Comparison of ENCODE assay signal across 8 cellular contexts in genomic region chr13:38582133-38582532, GRCh38.
A peak's percentile ranks its signal among the peaks of the same experiment; 100 is the strongest.
DNase-seq lines count a peak whose midpoint lies in the region; ATAC-seq and TF ChIP-seq lines count a peak whose summit lies in the region.

No MANE protein-coding gene starts in this region.

- DNase-seq in NCI-H510A treated with DMSO at 0.1 percent for 48 hours (lab: John Stamatoyannopoulos, UW): peak; percentile 26
- no peak for DNase-seq in NCI-H510A (lab: John Stamatoyannopoulos, UW)
- DNase-seq in NCI-H2196 (lab: John Stamatoyannopoulos, UW; ENCODE audit: unreplicated experiment): peak; percentile 37
- peak; percentile 44 for DNase-seq in astrocyte of the spinal cord (ENCODE audit: low read depth, low spot score)
- DNase-seq in kidney glomerular epithelial cell (lab: John Stamatoyannopoulos, UW): peak; percentile 44

- TF ChIP-seq CTCF in astrocyte of the spinal cord (IDR thresholded peaks at IDR 0.05; ENCODE audit: low read depth, low read length): peak; percentile 38

- in situ Hi-C loops in astrocyte of the spinal cord (cut with HindIII; ENCODE audit: low sequenced_read_pairs): no loop called here

- ATAC-seq in HG02642 (IDR thresholded peaks at IDR 0.05; ENCODE audit: poor library complexity, unreplicated experiment) (peak; percentile 54), GM21526 (IDR thresholded peaks at IDR 0.05; ENCODE audit: low FRiP score, unreplicated experiment) (no peak), GM19328 (IDR thresholded peaks at IDR 0.05; ENCODE audit: unreplicated experiment) (no peak)

- H3K4me3 ChIP-seq in astrocyte of the spinal cord (ENCODE audit: low read depth, low read length): no peak overlapping the region
